24 cellular contexts compared by ENCODE assay signal in genomic region chr12:80271770-80272169, GRCh38.
"Had no signal": no experiment of that assay in that cellular context is flagged by ENCODE, and none has a peak within 500 bp of the region (broad histone marks: within the 10 kb centered on the region; RNA-seq: fewer than 3 reads in every experiment).

No MANE protein-coding gene starts in this region.

- H3K27me3 ChIP-seq: cardiac muscle cell had no signal

- H3K4me1 Mint-ChIP-seq: activated naive CD4-positive, alpha-beta T cell treated with anti-CD3 and anti-CD28 coated beads, Interleukin-2, amount 50 U/mL, for 24 hours; T-cell had no signal

- H3K4me3 ChIP-seq: cardiac muscle cell, K562, SK-N-MC had no signal

- H3K27ac Mint-ChIP-seq: activated CD8-positive, alpha-beta T cell treated with anti-CD3 and anti-CD28 coated beads for 36 hours; activated naive CD4-positive, alpha-beta T cell treated with anti-CD3 and anti-CD28 coated beads, Interleukin-2, amount 50 U/mL, for 24 hours; brain; T-cell had no signal

- H3K27ac ChIP-seq: cardiac muscle cell, SK-N-MC, VCaP had no signal

- H3K9me3 Mint-ChIP-seq: activated CD8-positive, alpha-beta T cell treated with anti-CD3 and anti-CD28 coated beads for 36 hours; activated naive CD4-positive, alpha-beta T cell treated with anti-CD3 and anti-CD28 coated beads, Interleukin-2, amount 50 U/mL, for 24 hours; T-cell had no signal

- H3K4me3 Mint-ChIP-seq: activated CD8-positive, alpha-beta T cell treated with anti-CD3 and anti-CD28 coated beads for 36 hours; activated naive CD4-positive, alpha-beta T cell treated with anti-CD3 and anti-CD28 coated beads, Interleukin-2, amount 50 U/mL, for 24 hours; brain; T-cell had no signal

- H3K36me3 ChIP-seq: cardiac muscle cell had no signal

- H3K36me3 Mint-ChIP-seq: activated naive CD4-positive, alpha-beta T cell treated with anti-CD3 and anti-CD28 coated beads, Interleukin-2, amount 50 U/mL, for 24 hours; brain; T-cell had no signal

- DNase-seq: activated CD4-positive, CD25-positive, alpha-beta regulatory T cell; activated CD8-positive, alpha-beta memory T cell treated with anti-CD3 and anti-CD28 coated beads, Interleukin-2, amount 50 U/mL, for 48 hours; activated CD8-positive, alpha-beta T cell treated with anti-CD3 and anti-CD28 coated beads for 36 hours; activated naive CD4-positive, alpha-beta T cell; activated T-cell treated with anti-CD3 and anti-CD28 coated beads, Interleukin-2, amount 50 U/mL, for 1 hour; amygdala; Karpas-422; MM.1S; NCI-H1105; NCI-H1436; NCI-H1694 treated with DMSO at 0.1 percent for 48 hours; NCI-H2029 treated with DMSO at 0.1 percent for 48 hours; NCI-H510A; NCI-H526 treated with DMSO at 0.1 percent for 48 hours; SIG-M5; T-cell; T-helper 2 cell; T1000 had no signal

- H3K27me3 Mint-ChIP-seq: brain had no signal
